In the genomic region with DNA sequence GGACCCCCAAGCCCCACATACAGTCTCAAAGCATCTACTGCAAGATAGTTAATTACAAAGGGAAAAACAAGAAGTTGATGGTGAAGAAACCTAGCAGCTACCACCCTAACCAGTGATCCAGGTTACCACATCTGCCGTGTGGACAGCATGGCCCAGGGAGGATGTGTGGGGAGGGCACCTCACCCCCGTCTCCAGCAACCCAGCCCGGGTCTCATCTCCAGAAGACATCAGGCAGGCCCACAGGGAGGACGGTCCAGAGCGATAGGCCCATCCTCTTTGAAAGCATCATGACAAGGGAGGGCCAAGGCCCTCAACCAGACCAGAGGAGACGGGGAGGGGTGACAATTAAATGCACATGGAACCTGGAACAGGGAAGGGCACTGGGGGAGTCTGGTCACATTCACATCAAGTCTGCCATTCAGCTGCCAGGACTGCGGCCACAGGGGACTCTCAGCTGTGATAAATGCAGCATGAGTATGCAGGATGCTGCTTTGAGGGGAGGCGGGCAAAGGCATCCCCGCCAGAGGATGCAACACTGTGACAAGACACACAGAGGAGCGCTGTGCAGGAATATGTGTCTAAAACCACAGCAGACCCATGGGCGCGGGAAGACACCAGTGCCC, we compare ENCODE assay signal across 10 cellular contexts.
"Had no signal": no experiment of that assay in that cellular context is flagged by ENCODE, and none has a peak within 500 bp of the region (broad histone marks: within the 10 kb centered on the region; RNA-seq: fewer than 3 reads in every experiment).

No MANE protein-coding gene starts in this region.

- H3K4me1 ChIP-seq: foreskin keratinocyte had no signal

- DNase-seq: activated CD4-positive, alpha-beta memory T cell treated with anti-CD3 and anti-CD28 coated beads for 36 hours; activated gamma-delta T cell treated with Interleukin-2 at 50 U/mL for 16 hours; activated T-cell treated with anti-CD3 and anti-CD28 coated beads, Interleukin-2, amount 50 U/mL, for 48 hours; foreskin keratinocyte; stimulated activated naive CD4-positive, alpha-beta T cell treated with Interleukin-2 at 50 U/mL for 16 hours; T-helper 17 cell had no signal

- H3K27me3 ChIP-seq: cardiac muscle cell, foreskin keratinocyte, ovary, upper lobe of left lung had no signal

- H3K36me3 ChIP-seq: ovary had no signal

- H3K27ac ChIP-seq: cardiac muscle cell, foreskin keratinocyte, ovary had no signal

- ATAC-seq: foreskin keratinocyte, SK-N-SH treated with all-trans-retinoic acid at 6 μM for 48 hours, T-helper 17 cell had no signal

- H3K4me3 ChIP-seq: cardiac muscle cell, ovary, upper lobe of left lung had no signal

- H3K9me3 ChIP-seq: ovary, upper lobe of left lung had no signal
